ENCODE assay signal across 9 cellular contexts in genomic region chr7:17371656-17372524, GRCh38.
DNase-seq lines count a peak whose midpoint lies in the region; FAIRE-seq and TF ChIP-seq lines count a peak whose summit lies in the region.
"Had no signal": no experiment of that assay in that cellular context is flagged by ENCODE, and none has a peak within 500 bp of the region (broad histone marks: within the 10 kb centered on the region; RNA-seq: fewer than 3 reads in every experiment).

No MANE protein-coding gene starts in this region.

- no peak for TF ChIP-seq POLR2A in H54 (IDR thresholded peaks at IDR 0.05; ENCODE audit: low read depth, low read length)

- H3K9ac ChIP-seq in SK-N-SH, result peak overlapping the region; percentile 50; the same call in 1 of the 2 replicates

- H3K9me3 Mint-ChIP-seq in progenitor cell of endocrine pancreas (ENCODE audit: low read depth), result no peaks in the 10 kb centered on the region

- H2AFZ ChIP-seq in SK-N-SH (ENCODE audit: low read depth), result peak overlapping the region; percentile 5; the same call in 1 of the 2 replicates

- H3F3A ChIP-seq in SK-N-SH (replicated peaks; ENCODE audit: insufficient read depth), result peaks cover 18% of the 10 kb centered on the region

- DNase-seq in H54 (ENCODE audit: insufficient read length, low spot score) (peak; percentile 72), SK-N-SH (no peak), fibroblast of the aortic adventitia (ENCODE audit: low read depth) (peak; percentile 96), small intestine (peak; percentile 96), NCI-H446 (lab: John Stamatoyannopoulos, UW) (no peak), progenitor cell of endocrine pancreas (ENCODE audit: low spot score, unreplicated experiment) (no peak), anterior cingulate cortex (lab: John Stamatoyannopoulos, UW) (no peak)
- DNase-seq in stimulated activated CD4-positive, alpha-beta T cell treated with anti-CD3 and anti-CD28 coated beads, Interleukin-4, amount 100 ng/mL, for 4 hours, result no peak

- H3K4me1 ChIP-seq in SK-N-SH (ENCODE audit: control insufficient read depth in 1 of 2, insufficient read depth in 2 of 2, low read depth in 1 of 2, low read length in 1 of 2) (peaks cover 0 to 27% of the 10 kb centered on the region in 2 experiments; a peak in 3 of 4 replicates), small intestine (ENCODE audit: control insufficient read depth in 2 of 2, insufficient read depth in 1 of 2, low read depth in 1 of 2, low read length in 1 of 2) (peaks cover 3 to 9% of the 10 kb centered on the region in 2 donors)

- H3K36me3 Mint-ChIP-seq in progenitor cell of endocrine pancreas (ENCODE audit: insufficient read depth), result no peaks in the 10 kb centered on the region

- H3K4me3 ChIP-seq in SK-N-SH (ENCODE audit: low read depth in 2 of 2, low read length in 1 of 2), result no peak overlapping the region
- no peak overlapping the region for H3K4me3 ChIP-seq in fibroblast of the aortic adventitia (ENCODE audit: low read depth, low read length)
- no peak overlapping the region for H3K4me3 ChIP-seq in small intestine (ENCODE audit: low read depth in 1 of 2, low read length in 2 of 2)

- WGBS in SK-N-SH (ENCODE audit: low lambda C conversion rate), result 10% methylated on average over 3 of the region's 3 CpGs
- WGBS in small intestine, 3 donors, result 25 to 55% (median 39%) methylated on average over 3 of the region's 3 CpGs

- no peaks in the 10 kb centered on the region for H3K9me2 ChIP-seq in SK-N-SH

- peak overlapping the region; percentile 46 for H3K4me2 ChIP-seq in SK-N-SH

- FAIRE-seq in H54 (lab: Jason Lieb, UNC), result peak; percentile 93
- FAIRE-seq in small intestine (lab: Jason Lieb, UNC), result no peak
- FAIRE-seq: GM18507 had no signal

- no peaks in the 10 kb centered on the region for H3K27me3 Mint-ChIP-seq in progenitor cell of endocrine pancreas

- peaks cover 8% of the 10 kb centered on the region for H3K4me1 Mint-ChIP-seq in progenitor cell of endocrine pancreas (ENCODE audit: low read depth)

- CTCF ChIA-PET in SK-N-SH (lab: Yijun Ruan, JAX), result no interaction called here

- H3K9me3 ChIP-seq in SK-N-SH (no peaks in the 10 kb centered on the region), small intestine (ENCODE audit: control insufficient read depth, low read depth) (peaks cover 1% of the 10 kb centered on the region)

- H4K20me1 ChIP-seq in SK-N-SH (ENCODE audit: insufficient read depth), result no peaks in the 10 kb centered on the region

- H3K27ac ChIP-seq in SK-N-SH (ENCODE audit: low read depth in 2 of 2, low read length in 1 of 2), result peak overlapping the region; percentile 48 to 96; a peak in 3 of 4 replicates
- peak overlapping the region; percentile 32 to 73 for H3K27ac ChIP-seq in small intestine (ENCODE audit: low read depth in 1 of 2, low read length in 1 of 2)

- no peak overlapping the region for H3K27ac Mint-ChIP-seq in progenitor cell of endocrine pancreas

- no peak overlapping the region for H3K4me3 Mint-ChIP-seq in progenitor cell of endocrine pancreas (ENCODE audit: low read depth)

- no peaks in the 10 kb centered on the region for H3K79me2 ChIP-seq in SK-N-SH (ENCODE audit: insufficient read depth)

- TF ChIP-seq RAD21 in SK-N-SH (IDR thresholded peaks at IDR 0.05; ENCODE audit: low read length), result no peak

- H3K27me3 ChIP-seq in SK-N-SH (ENCODE audit: insufficient read depth) (no peaks in the 10 kb centered on the region), small intestine (ENCODE audit: control insufficient read depth in 2 of 2, insufficient read depth in 2 of 2, low read length in 2 of 2) (no peaks in the 10 kb centered on the region)

- TF ChIP-seq EP300 in SK-N-SH (IDR thresholded peaks at IDR 0.05; ENCODE audit: borderline replicate concordance in 1 of 2, low read depth in 1 of 2, low read length in 1 of 2), result peak in 1 of 2 experiments; percentile 90; a peak in 2 of 4 replicates

- no peak for TF ChIP-seq CTCF in SK-N-SH (IDR thresholded peaks at IDR 0.05)
- no peak for TF ChIP-seq CTCF in fibroblast of the aortic adventitia (IDR thresholded peaks at IDR 0.05; ENCODE audit: insufficient read depth, low read length)
- no peak for TF ChIP-seq CTCF in progenitor cell of endocrine pancreas (IDR thresholded peaks at IDR 0.05; ENCODE audit: unreplicated experiment)

- H3K36me3 ChIP-seq in SK-N-SH (replicated peaks in 1 of 2; ENCODE audit: control insufficient read depth in 1 of 2, insufficient read depth in 2 of 2, low read length in 1 of 2), result no peaks in the 10 kb centered on the region
- no peaks in the 10 kb centered on the region for H3K36me3 ChIP-seq in small intestine (ENCODE audit: control insufficient read depth in 2 of 2, insufficient read depth in 2 of 2, low read length in 2 of 2)

- POLR2A ChIA-PET in SK-N-SH (lab: Yijun Ruan, JAX), result no interaction called here

TF ChIP-seq in SK-N-SH, 30 proteins besides CTCF, POLR2A, EP300 and RAD21 (continues in another document):
- no peak for TF ChIP-seq GABPA (IDR thresholded peaks at IDR 0.05; ENCODE audit: low read depth)
- no peak for TF ChIP-seq SMC3 (IDR thresholded peaks at IDR 0.05; ENCODE audit: low read depth, low read length)
- no peak for TF ChIP-seq NRF1 (IDR thresholded peaks at IDR 0.05; ENCODE audit: low read depth, low read length)
- peak; percentile 65 for TF ChIP-seq MAX (IDR thresholded peaks at IDR 0.05; ENCODE audit: low read depth)
- TF ChIP-seq POLR2AphosphoS5 (IDR thresholded peaks at IDR 0.05; ENCODE audit: low read depth, low read length), result no peak
- TF ChIP-seq RCOR1 (IDR thresholded peaks at IDR 0.05; ENCODE audit: low read length), result no peak
- TF ChIP-seq PBX3 (IDR thresholded peaks at IDR 0.05), result peak; percentile 43
- TF ChIP-seq MXI1 (IDR thresholded peaks at IDR 0.05; ENCODE audit: low read depth, low read length), result no peak
- TF ChIP-seq SIN3A (IDR thresholded peaks at IDR 0.05; ENCODE audit: borderline replicate concordance, low read depth, low read length), result no peak
- TF ChIP-seq CHD2 (IDR thresholded peaks at IDR 0.05; ENCODE audit: low read length, partially characterized antibody), result no peak
- peak; percentile 88; the same call in 1 of the 2 replicates for TF ChIP-seq TEAD4 (IDR thresholded peaks at IDR 0.05; ENCODE audit: borderline replicate concordance, insufficient read depth)
- peak; percentile 79 for TF ChIP-seq NFIC (IDR thresholded peaks at IDR 0.05; ENCODE audit: borderline replicate concordance)
- no peak for TF ChIP-seq RFX5 (IDR thresholded peaks at IDR 0.05; ENCODE audit: low read length)
- no peak for TF ChIP-seq EZH2phosphoT487 (IDR thresholded peaks at IDR 0.05; ENCODE audit: borderline replicate concordance, low read depth)
- TF ChIP-seq ZBTB33 (IDR thresholded peaks at IDR 0.05; ENCODE audit: borderline replicate concordance, low read depth), result 0 out of 2 replicates have a peak, but pooled peaks have one; percentile 27
- peak; percentile 72; the same call in 1 of the 2 replicates for TF ChIP-seq RXRA (IDR thresholded peaks at IDR 0.05; ENCODE audit: borderline replicate concordance, low read depth)
- no peak for TF ChIP-seq FOXJ3 (CRISPR knock-in tag; IDR thresholded peaks at IDR 0.05)
- no peak for TF ChIP-seq GATA2 (CRISPR knock-in tag; IDR thresholded peaks at IDR 0.05)

Comparison
In these comparisons a context has a peak if more than half of its experiments do, and no peak if none do; other contexts are left out.
1. DNase-seq: peak in H54 (single experiment), fibroblast of the aortic adventitia (single experiment) and small intestine (single experiment); none in SK-N-SH (single experiment), NCI-H446 (0 of 2), stimulated activated CD4-positive, alpha-beta T cell treated with anti-CD3 and anti-CD28 coated beads, Interleukin-4, amount 100 ng/mL, for 4 hours (0 of 2), progenitor cell of endocrine pancreas (single experiment) and anterior cingulate cortex (0 of 58).